ENCODE assay signal across 9 cellular contexts in the genomic region with DNA sequence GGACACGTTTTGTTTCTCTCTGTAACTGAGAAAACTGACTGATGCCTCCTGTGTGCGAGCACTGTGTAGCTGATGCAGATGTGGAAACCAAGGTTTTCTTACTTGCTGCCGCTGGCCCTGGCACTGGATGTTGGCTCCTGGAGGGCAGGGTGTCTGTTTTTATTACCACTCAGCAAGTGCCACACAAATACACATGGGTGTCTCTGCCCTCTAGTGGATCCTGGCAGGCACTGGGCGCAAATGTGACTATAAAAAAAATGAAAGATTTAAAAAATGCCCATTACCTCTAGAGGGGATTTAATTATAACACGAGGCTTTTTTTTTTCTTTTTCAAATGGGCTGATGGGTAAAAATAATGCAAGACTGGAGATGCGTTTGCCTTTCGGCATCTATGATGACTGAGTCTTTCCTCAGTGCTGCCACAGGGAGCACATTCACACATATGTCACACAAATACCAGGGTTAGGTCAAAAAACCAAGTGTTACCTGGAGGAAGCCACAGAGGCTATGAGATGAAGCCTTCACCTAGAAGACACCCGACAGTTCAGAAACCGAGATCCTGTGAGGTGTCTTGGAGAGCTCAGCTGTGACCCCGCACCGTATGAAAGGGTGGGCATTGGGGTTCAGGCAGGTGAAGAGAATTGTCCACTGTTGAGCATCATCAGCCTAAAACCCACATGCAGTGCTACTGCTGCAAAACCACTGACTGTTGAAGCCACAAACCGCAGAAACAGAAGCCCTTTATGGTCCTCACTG. TPM values are rescaled to one million over a fixed set of nuclear protein-coding genes. Genes with fewer than 3 reads are reported as not detected.
A peak's percentile ranks its signal among the peaks of the same experiment; 100 is the strongest.
DNase-seq lines count a peak whose midpoint lies in the region; ATAC-seq and TF ChIP-seq lines count a peak whose summit lies in the region.
"Had no signal": no experiment of that assay in that cellular context is flagged by ENCODE, and none has a peak within 500 bp of the region (broad histone marks: within the 10 kb centered on the region; RNA-seq: fewer than 3 reads in every experiment).

No MANE protein-coding gene starts in this region.

- BruUV-seq in Panc1 (replicated peaks; lab: Mats Ljungman, UMichigan) = no TSS peak

- intact Hi-C loops in Panc1 (cut with micrococcal nuclease; ENCODE audit: unreplicated experiment) = no loop called here

- H3K36me3 ChIP-seq in Panc1 (ENCODE audit: control insufficient read depth, insufficient read depth, low read length) = no peaks in the 10 kb centered on the region
- H3K36me3 ChIP-seq: SJSA1 had no signal

- H3K27me3 ChIP-seq in Panc1 (ENCODE audit: control insufficient read depth, insufficient read depth, low read length) = no peaks in the 10 kb centered on the region
- H3K27me3 ChIP-seq: SJSA1 had no signal

- TF ChIP-seq CTCF in Panc1 (IDR thresholded peaks at IDR 0.05) = peak; percentile 74

- in situ Hi-C loops in Panc1 (cut with HindIII; ENCODE audit: low pct_unique_long_range_greater_than_20kb, low sequenced_read_pairs) = no loop called here

- CTCF ChIA-PET in Panc1 (lab: Charles Lee) = no interaction called here

- ATAC-seq in Panc1 (no peak; the same call in 1 of the 2 replicates), GM18858 (IDR thresholded peaks at IDR 0.05; ENCODE audit: unreplicated experiment) (no peak)

- POLR2A ChIA-PET in Panc1 (lab: Charles Lee) = no interaction called here

- H3K4me1 ChIP-seq in Panc1 (ENCODE audit: control insufficient read depth, insufficient read depth, low read length) = no peaks in the 10 kb centered on the region
- H3K4me1 ChIP-seq: SJSA1 had no signal

- H3K27ac ChIP-seq in Panc1 (ENCODE audit: low read length) = no peak overlapping the region
- H3K27ac ChIP-seq: SJSA1 had no signal

- H3K9me3 ChIP-seq in Panc1 (ENCODE audit: control insufficient read depth, insufficient read depth, low read depth, low read length) = no peaks in the 10 kb centered on the region
- H3K9me3 ChIP-seq: SJSA1 had no signal

- DNase-seq in COR-L47 (lab: John Stamatoyannopoulos, UW) (peak; percentile 72), HK-2 (ENCODE audit: unreplicated experiment) (peak; percentile 20), Panc1 (ENCODE audit: low read depth, low spot score) (no peak), hepatic stellate cell (ENCODE audit: low spot score) (peak; percentile 31), 8988T (no peak)
- DNase-seq in activated naive CD4-positive, alpha-beta T cell treated with anti-CD3 and anti-CD28 coated beads, Interleukin-2, amount 50 U/mL, for 16 hours = peak; percentile 36
- DNase-seq in stimulated activated CD8-positive, alpha-beta memory T cell treated with anti-CD3 and anti-CD28 coated beads, Interleukin-2, amount 100 ng/mL, for 1 hour (ENCODE audit: low read depth in 2 of 2) = peak; percentile 5 to 24

- H3K4me3 ChIP-seq in Panc1 (ENCODE audit: low read depth in 2 of 2, low read length in 2 of 2) = no peak overlapping the region
- H3K4me3 ChIP-seq: SJSA1 had no signal

RNA-seq across cellular contexts. Expression of gene CHAMP1, which starts 25.7 kb away (rescaled TPM):
- total RNA-seq in Panc1 (2021; ENCODE audit: unreplicated experiment) = 15.3 TPM
- 8.2 TPM for polyA plus RNA-seq in Panc1 (2012; ENCODE audit: insufficient read length)

RNA-seq across cellular contexts. Expression of gene UPF3A, which starts 58.6 kb away (rescaled TPM):
- total RNA-seq in Panc1 (2021; ENCODE audit: unreplicated experiment) = 36.3 TPM
- 39.3 TPM for polyA plus RNA-seq in Panc1 (2012; ENCODE audit: insufficient read length)

Comparison
In these comparisons a context has a peak if more than half of its experiments do, and no peak if none do; other contexts are left out.
1. DNase-seq: peak in COR-L47 (single experiment), HK-2 (single experiment), activated naive CD4-positive, alpha-beta T cell treated with anti-CD3 and anti-CD28 coated beads, Interleukin-2, amount 50 U/mL, for 16 hours (single experiment), hepatic stellate cell (single experiment) and stimulated activated CD8-positive, alpha-beta memory T cell treated with anti-CD3 and anti-CD28 coated beads, Interleukin-2, amount 100 ng/mL, for 1 hour (2 of 2); none in Panc1 (single experiment) and 8988T (single experiment).